1 cellular context compared by ENCODE assay signal in the genomic region with DNA sequence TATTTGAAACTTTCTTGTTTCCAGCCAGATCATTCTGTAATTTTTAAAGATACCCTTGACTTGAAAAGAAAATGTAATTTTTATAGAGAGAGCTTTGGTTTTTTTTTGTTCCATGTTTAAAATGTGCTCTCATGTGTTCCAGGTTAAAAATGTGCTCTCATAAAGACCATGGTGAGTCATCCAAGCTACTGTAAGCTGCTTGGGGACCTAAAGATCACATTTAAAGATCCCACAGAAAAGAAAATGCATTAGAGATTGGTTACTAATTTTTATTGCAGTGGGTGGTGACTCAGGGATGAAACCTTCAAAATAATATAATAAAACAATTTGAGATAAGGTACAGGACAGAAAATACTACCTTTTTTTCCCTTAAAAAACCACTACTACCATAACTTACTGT.
TF ChIP-seq lines count a peak whose summit lies in the region.

No MANE protein-coding gene starts in this region.

TF ChIP-seq in K562, 482 proteins besides CTCF, POLR2A, EP300 and RAD21 (continued from another document):
- no peak for TF ChIP-seq DNMT1 (IDR thresholded peaks at IDR 0.05)
- no peak for TF ChIP-seq NR2C2 (CRISPR knock-in tag; IDR thresholded peaks at IDR 0.05)
- no peak; the same call in 1 of the 2 replicates for TF ChIP-seq NR2C2 (tag; IDR thresholded peaks at IDR 0.05)
